ENCODE assay signal across 30 cellular contexts in the genomic region with DNA sequence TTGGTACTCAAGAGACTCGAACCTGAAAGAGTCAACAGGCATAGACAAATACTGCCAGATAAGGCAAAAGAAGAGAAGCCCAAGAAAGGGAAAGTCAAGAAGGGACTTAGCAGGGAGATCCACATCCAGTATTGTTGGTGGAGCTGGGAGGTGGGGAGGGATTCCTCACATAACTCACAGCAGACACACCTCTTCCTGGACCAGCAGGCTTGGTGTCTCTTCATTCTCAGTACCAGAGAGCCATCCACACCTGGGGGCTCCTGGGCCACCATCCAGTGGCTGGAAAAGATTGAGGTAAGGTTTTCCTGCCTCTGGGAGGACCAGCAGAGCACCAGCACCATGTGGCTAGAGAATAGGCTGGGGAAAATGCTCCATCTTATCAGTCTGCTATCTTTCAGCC.
"Had no signal": no experiment of that assay in that cellular context is flagged by ENCODE, and none has a peak within 500 bp of the region (broad histone marks: within the 10 kb centered on the region; RNA-seq: fewer than 3 reads in every experiment).

No MANE protein-coding gene starts in this region.

- H3K4me3 Mint-ChIP-seq: activated CD4-positive, alpha-beta T cell treated with anti-CD3 and anti-CD28 coated beads, Interleukin-2, amount 10 ng/mL, durations not matched to agents 24 days and 14 days; activated CD8-positive, alpha-beta T cell treated with anti-CD3 and anti-CD28 coated beads for 36 hours; activated naive CD4-positive, alpha-beta T cell treated with anti-CD3 and anti-CD28 coated beads for 36 hours; activated naive CD8-positive, alpha-beta T cell; activated naive CD8-positive, alpha-beta T cell treated with anti-CD3 and anti-CD28 coated beads, Interleukin-2, amount 50 U/mL, for 24 hours; activated T-cell treated with anti-CD3 and anti-CD28 coated beads, Interleukin-2, amount 50 U/mL, for 72 hours; activated T-helper 17 cell treated with anti-CD3 and anti-CD28 coated beads, Interleukin-2, amount 50 U/mL, for 72 hours; central memory CD8-positive, alpha-beta T cell had no signal

- H3K9me3 ChIP-seq: MG63, SJCRH30 had no signal

- H3K27me3 Mint-ChIP-seq: activated CD4-positive, alpha-beta T cell treated with anti-CD3 and anti-CD28 coated beads, Interleukin-2, amount 10 ng/mL, durations not matched to agents 24 days and 14 days; activated naive CD8-positive, alpha-beta T cell; activated naive CD8-positive, alpha-beta T cell treated with anti-CD3 and anti-CD28 coated beads, Interleukin-2, amount 50 U/mL, for 24 hours had no signal

- H3K9me3 Mint-ChIP-seq: activated T-helper 17 cell treated with anti-CD3 and anti-CD28 coated beads, Interleukin-2, amount 50 U/mL, for 72 hours; central memory CD8-positive, alpha-beta T cell had no signal

- H3K36me3 ChIP-seq: brain microvascular endothelial cell, cardiac muscle cell, MG63, SJCRH30, WERI-Rb-1 had no signal

- H3K4me3 ChIP-seq: cardiac muscle cell, MG63, SJCRH30, SK-N-MC had no signal

- H3K4me1 ChIP-seq: SJCRH30 had no signal

- ATAC-seq: activated CD8-positive, alpha-beta T cell treated with anti-CD3 and anti-CD28 coated beads for 36 hours; activated naive CD8-positive, alpha-beta T cell treated with anti-CD3 and anti-CD28 coated beads, Interleukin-2, amount 50 U/mL, for 24 hours; activated T-cell treated with anti-CD3 and anti-CD28 coated beads, Interleukin-2, amount 50 U/mL, for 72 hours; activated T-helper 17 cell treated with anti-CD3 and anti-CD28 coated beads, Interleukin-2, amount 50 U/mL, for 72 hours; Panc1 had no signal

- H3K27ac Mint-ChIP-seq: activated CD4-positive, alpha-beta T cell treated with anti-CD3 and anti-CD28 coated beads, Interleukin-2, amount 10 ng/mL, durations not matched to agents 24 days and 14 days; activated CD8-positive, alpha-beta T cell treated with anti-CD3 and anti-CD28 coated beads for 36 hours; activated naive CD4-positive, alpha-beta T cell treated with anti-CD3 and anti-CD28 coated beads for 36 hours; activated naive CD8-positive, alpha-beta T cell; activated naive CD8-positive, alpha-beta T cell treated with anti-CD3 and anti-CD28 coated beads, Interleukin-2, amount 50 U/mL, for 24 hours; activated T-cell treated with anti-CD3 and anti-CD28 coated beads, Interleukin-2, amount 50 U/mL, for 72 hours; activated T-helper 17 cell treated with anti-CD3 and anti-CD28 coated beads, Interleukin-2, amount 50 U/mL, for 72 hours had no signal

- H3K27me3 ChIP-seq: brain microvascular endothelial cell, cardiac muscle cell, MG63, SJCRH30 had no signal

- DNase-seq: activated CD4-positive, alpha-beta T cell treated with anti-CD3 and anti-CD28 coated beads, Interleukin-2, amount 10 ng/mL, durations not matched to agents 24 days and 14 days; activated CD4-positive, alpha-beta T cell treated with anti-CD3 and anti-CD28 coated beads, Interleukin-2, amount 50 U/mL, for 4 hours; activated CD8-positive, alpha-beta T cell treated with anti-CD3 and anti-CD28 coated beads for 36 hours; activated gamma-delta T cell; activated naive CD4-positive, alpha-beta T cell treated with anti-CD3 and anti-CD28 coated beads for 36 hours; activated naive CD8-positive, alpha-beta T cell treated with anti-CD3 and anti-CD28 coated beads, Interleukin-2, amount 50 U/mL, for 24 hours; activated T-cell treated with anti-CD3 and anti-CD28 coated beads, Interleukin-2, amount 50 U/mL, for 1 hour; activated T-cell treated with anti-CD3 and anti-CD28 coated beads, Interleukin-2, amount 50 U/mL, for 72 hours; aorta; brain microvascular endothelial cell; Karpas-422; KBM-7; MG63; MV-4-11; NCI-H1092; NCI-H1436 treated with DMSO at 0.1 percent for 48 hours; NCI-H1694 treated with DMSO at 0.1 percent for 48 hours; NCI-H2029; NCI-H345; NCI-H524 treated with DMSO at 0.1 percent for 48 hours; SHP77; SJCRH30; T1000; WERI-Rb-1 had no signal

- H3K27ac ChIP-seq: brain microvascular endothelial cell, cardiac muscle cell, SJCRH30, SK-N-MC, WERI-Rb-1 had no signal

- H3K4me1 Mint-ChIP-seq: activated CD4-positive, alpha-beta T cell treated with anti-CD3 and anti-CD28 coated beads, Interleukin-2, amount 10 ng/mL, durations not matched to agents 24 days and 14 days; activated naive CD8-positive, alpha-beta T cell treated with anti-CD3 and anti-CD28 coated beads, Interleukin-2, amount 50 U/mL, for 24 hours; activated T-helper 17 cell treated with anti-CD3 and anti-CD28 coated beads, Interleukin-2, amount 50 U/mL, for 72 hours; central memory CD8-positive, alpha-beta T cell had no signal
